In the genomic region with DNA sequence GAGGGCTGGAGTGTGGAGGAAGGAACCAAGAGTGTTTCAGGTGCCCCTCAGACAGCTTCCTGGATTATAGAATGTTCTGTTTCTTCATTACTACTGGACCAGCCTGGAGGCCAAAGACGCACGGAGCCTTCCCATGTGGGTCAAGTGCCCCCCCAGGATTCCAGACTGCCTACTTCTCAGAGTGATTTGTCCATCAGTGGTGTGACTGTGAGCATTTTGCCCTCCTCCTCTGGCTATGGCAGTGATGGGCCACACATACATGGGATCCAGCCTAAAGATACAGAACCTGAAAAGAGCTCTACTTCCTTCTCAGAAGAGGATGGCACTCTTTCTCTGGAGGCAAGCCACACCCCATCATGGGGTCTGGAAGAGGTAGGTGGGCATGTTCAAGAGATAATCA, we compare ENCODE assay signal across 8 cellular contexts.
DNase-seq lines count a peak whose midpoint lies in the region; ATAC-seq, FAIRE-seq and TF ChIP-seq lines count a peak whose summit lies in the region.

No MANE protein-coding gene starts in this region.

- H4K8ac ChIP-seq in H1 (ENCODE audit: extremely low read depth, insufficient read depth, low read length), result no peak overlapping the region

- TF ChIP-seq RAD21 in H1 (IDR thresholded peaks at IDR 0.05 in 1 of 2, conservative IDR thresholded peaks at IDR 0.05 in 1 of 2; ENCODE audit: low read depth in 2 of 2, low read length in 2 of 2), result no peak

- POLR2A ChIA-PET in H1 (lab: Charles Lee; ENCODE audit: partially characterized antibody), result interaction anchor here (0.9 to 2.2 kb wide), 6 partner anchors 10 to 162 kb away, joined by 3 to 14 read pairs (median 4); no protein-coding TSS in a partner anchor

- peaks cover 9 to 71% of the 10 kb centered on the region in 2 experiments; a peak in 3 of 4 replicates for H3K79me2 ChIP-seq in H1 (ENCODE audit: control insufficient read depth in 1 of 2, insufficient read depth in 2 of 2, low read length in 2 of 2)

- H3K4me2 ChIP-seq in H1 (ENCODE audit: insufficient read depth in 1 of 2, low read depth in 2 of 2, low read length in 2 of 2), result peak overlapping the region; percentile 66 to 96

- 0 out of 2 replicates have a peak overlapping the region, but pooled peaks have one; percentile 16 for H2BK15ac ChIP-seq in H1 (ENCODE audit: low read length)

- H3K9ac ChIP-seq in HUES64 (ENCODE audit: low read depth, low read length), result no peak overlapping the region
- H3K9ac ChIP-seq in H1 (replicated peaks in 1 of 4; ENCODE audit: extremely low read depth in 1 of 4, low read depth in 3 of 4, low read length in 3 of 4), result peak overlapping the region in 1 of 4 experiments; percentile 8; a peak in 1 of 7 replicates

- no peak overlapping the region for H4K5ac ChIP-seq in H1 (ENCODE audit: insufficient read length, low read depth, low read length)

- H3K4me3 ChIP-seq in GM06990 (replicated peaks; ENCODE audit: low read depth, low read length), result peak overlapping the region; percentile 65
- H3K4me3 ChIP-seq in HUES64 (ENCODE audit: low read length), result peak overlapping the region; percentile 45; the same call in 1 of the 2 replicates
- H3K4me3 ChIP-seq in H1 (ENCODE audit: extremely low read depth in 1 of 4, insufficient read depth in 2 of 4, low read depth in 3 of 4, low read length in 4 of 4), result peak overlapping the region in 1 of 4 experiments; percentile 49; a peak in 3 of 8 replicates
- no peak overlapping the region for H3K4me3 ChIP-seq in psoas muscle

- no peak overlapping the region for H3K18ac ChIP-seq in H1 (ENCODE audit: extremely low read depth, low read length)

- peak overlapping the region; percentile 5; the same call in 1 of the 2 replicates for H2BK12ac ChIP-seq in H1 (ENCODE audit: low read depth, low read length)

- ATAC-seq in psoas muscle, result peak in 1 of 4 donors; percentile 15

- no peaks in the 10 kb centered on the region for H3K9me3 ChIP-seq in HUES64 (ENCODE audit: insufficient read depth, low read depth, low read length)
- H3K9me3 ChIP-seq in H1 (ENCODE audit: insufficient read depth in 2 of 2, low read depth in 1 of 2, low read length in 1 of 2), result no peaks in the 10 kb centered on the region
- no peaks in the 10 kb centered on the region for H3K9me3 ChIP-seq in psoas muscle

- no peak overlapping the region for H3K56ac ChIP-seq in H1 (replicated peaks; ENCODE audit: insufficient read length, low read depth, low read length)

- TF ChIP-seq CTCF in GM06990 (IDR thresholded peaks at IDR 0.05; ENCODE audit: insufficient read depth, low read length, poor library complexity, severe bottlenecking) (no peak), H1 (IDR thresholded peaks at IDR 0.05; ENCODE audit: control extremely low read depth in 1 of 3, insufficient read depth in 1 of 3, low read depth in 1 of 3, low read length in 3 of 3) (no peak), psoas muscle (IDR thresholded peaks at IDR 0.05) (no peak)

- no peak overlapping the region for H2BK120ac ChIP-seq in H1 (replicated peaks; ENCODE audit: low read depth, low read length)

- H2BK5ac ChIP-seq in H1 (ENCODE audit: low read depth, low read length), result peak overlapping the region; percentile 79; the same call in 1 of the 2 replicates

- H3K27me3 ChIP-seq in GM06990 (replicated peaks; ENCODE audit: control insufficient read depth, insufficient read depth, low read length) (no peaks in the 10 kb centered on the region), HUES64 (ENCODE audit: insufficient read depth, low read length) (no peaks in the 10 kb centered on the region), H1 (replicated peaks in 1 of 4; ENCODE audit: control insufficient read depth in 3 of 4, extremely low read depth in 1 of 4, insufficient read depth in 3 of 4, low read length in 3 of 4) (no peaks in the 10 kb centered on the region), psoas muscle (ENCODE audit: insufficient read depth in 3 of 3, low read length in 2 of 3) (no peaks in the 10 kb centered on the region)

- CTCF ChIA-PET in H1 (lab: Charles Lee; ENCODE audit: partially characterized antibody), result interaction anchor here (0.9 to 5.2 kb wide), 6 partner anchors 10 to 177 kb away, joined by 3 to 19 read pairs (median 4); no protein-coding TSS in a partner anchor

- H3K36me3 ChIP-seq in GM06990 (ENCODE audit: control insufficient read depth, insufficient read depth, low read length) (no peaks in the 10 kb centered on the region), HUES64 (ENCODE audit: insufficient read depth, low read length) (peaks cover 6% of the 10 kb centered on the region; the same call in 1 of the 2 replicates), H1 (ENCODE audit: control insufficient read depth in 2 of 4, insufficient read depth in 4 of 4, low read length in 3 of 4) (no peaks in the 10 kb centered on the region), psoas muscle (ENCODE audit: insufficient read depth in 1 of 2, low read depth in 1 of 2) (no peaks in the 10 kb centered on the region)

- 94% methylated on average over 2 of the region's 2 CpGs for WGBS in HUES64
- 81% methylated on average over 2 of the region's 2 CpGs; no CpG with 5 or more reads in 1 of the 2 experiments for WGBS in H1 (ENCODE audit: extremely low coverage in 1 of 2, insufficient coverage in 1 of 2, insufficient read length in 1 of 2, insufficient replicate concordance in 2 of 2, low coverage in 1 of 2, low lambda C conversion rate in 2 of 2, missing lambda C conversion rate in 1 of 2), 2 experiments
- WGBS in psoas muscle, 3 donors, result 57 to 81% (median 60%) methylated on average over 2 of the region's 2 CpGs

- H3K23me2 ChIP-seq in H1 (ENCODE audit: low read depth, low read length), result no peaks in the 10 kb centered on the region; the same call in 1 of the 2 replicates

- peak in 1 of 2 experiments; percentile 2; a peak in 2 of 3 replicates for TF ChIP-seq POLR2A in H1 (IDR thresholded peaks at IDR 0.05; ENCODE audit: control extremely low read depth in 1 of 2, low read depth in 2 of 2, low read length in 2 of 2)

- H2BK20ac ChIP-seq in H1 (ENCODE audit: low read length), result no peak overlapping the region

- peak overlapping the region; percentile 3; the same call in 1 of the 2 replicates for H3K27ac ChIP-seq in HUES64 (ENCODE audit: low read depth, low read length)
- H3K27ac ChIP-seq in H1 (ENCODE audit: low read depth, low read length), result peak overlapping the region; percentile 8; the same call in 1 of the 2 replicates
- H3K27ac ChIP-seq in psoas muscle, result peak overlapping the region; percentile 36

- H4K91ac ChIP-seq in H1 (replicated peaks; ENCODE audit: insufficient read length, low read length), result no peak overlapping the region

- intact Hi-C loops in psoas muscle (cut with DNase I), result no loop called here

- no peak overlapping the region for H3K14ac ChIP-seq in H1 (ENCODE audit: insufficient read length)

- no peak overlapping the region for H2AFZ ChIP-seq in H1 (ENCODE audit: low read length)

- peaks cover 53% of the 10 kb centered on the region for H3K4me1 ChIP-seq in HUES64 (ENCODE audit: insufficient read depth, low read length)
- peaks cover 10 to 21% (median 18%) of the 10 kb centered on the region in 4 experiments; a peak in 6 of 7 replicates for H3K4me1 ChIP-seq in H1 (replicated peaks in 1 of 4; ENCODE audit: control insufficient read depth in 3 of 4, insufficient read depth in 4 of 4, low read length in 3 of 4)
- H3K4me1 ChIP-seq in psoas muscle, result peaks cover 41% of the 10 kb centered on the region

- no peak overlapping the region for H3K23ac ChIP-seq in H1 (ENCODE audit: insufficient read length)

- H3K4ac ChIP-seq in H1 (replicated peaks; ENCODE audit: insufficient read length, low read depth, low read length), result no peak overlapping the region

- peaks cover 0 to 6% of the 10 kb centered on the region in 2 experiments for H4K20me1 ChIP-seq in H1 (replicated peaks in 1 of 2; ENCODE audit: control insufficient read depth in 1 of 2, insufficient read depth in 2 of 2, low read length in 2 of 2)

- TF ChIP-seq EP300 in H1 (IDR thresholded peaks at IDR 0.05; ENCODE audit: borderline replicate concordance in 1 of 2, low read depth in 2 of 2, low read length in 2 of 2), result no peak

- FAIRE-seq in H1 (lab: Jason Lieb, UNC), result no peak

- DNase-seq in GM06990 (ENCODE audit: extremely low read depth, insufficient read length), result no peak
- DNase-seq in H1 (ENCODE audit: low read depth in 1 of 2, low spot score in 2 of 2), result no peak
- no peak for DNase-seq in psoas muscle
- no peak for DNase-seq in islet precursor cell
- DNase-seq in NCI-H82 (lab: John Stamatoyannopoulos, UW), result no peak
- no peak for DNase-seq in NCI-H2196 (lab: John Stamatoyannopoulos, UW; ENCODE audit: unreplicated experiment)
- DNase-seq in stimulated activated CD4-positive, alpha-beta T cell treated with anti-CD3 and anti-CD28 coated beads, Interleukin-1b, Interleukin-23, amount 100 ng/mL, for 48 hours, result no peak

- H2AK5ac ChIP-seq in H1 (ENCODE audit: low read depth, low read length), result no peak overlapping the region; the same call in 1 of the 2 replicates

- peaks cover 10% of the 10 kb centered on the region; the same call in 1 of the 2 replicates for H3K79me1 ChIP-seq in H1 (ENCODE audit: low read depth, low read length)

TF ChIP-seq in H1, 55 proteins besides CTCF, POLR2A, EP300 and RAD21:
- no peak for TF ChIP-seq HDAC6 (IDR thresholded peaks at IDR 0.05; ENCODE audit: low read depth, low read length)
- no peak for TF ChIP-seq GTF2F1 (IDR thresholded peaks at IDR 0.05; ENCODE audit: borderline replicate concordance, low read depth, low read length)
- no peak for TF ChIP-seq CREB1 (IDR thresholded peaks at IDR 0.05)
- TF ChIP-seq PHF8 (conservative IDR thresholded peaks at IDR 0.05; ENCODE audit: low read depth, low read length), result no peak
- TF ChIP-seq TAF7 (optimal IDR thresholded peaks at IDR 0.05; ENCODE audit: borderline replicate concordance, low read depth, low read length), result no peak
